Comparison of ENCODE assay signal across 1 cellular context in the genomic region with DNA sequence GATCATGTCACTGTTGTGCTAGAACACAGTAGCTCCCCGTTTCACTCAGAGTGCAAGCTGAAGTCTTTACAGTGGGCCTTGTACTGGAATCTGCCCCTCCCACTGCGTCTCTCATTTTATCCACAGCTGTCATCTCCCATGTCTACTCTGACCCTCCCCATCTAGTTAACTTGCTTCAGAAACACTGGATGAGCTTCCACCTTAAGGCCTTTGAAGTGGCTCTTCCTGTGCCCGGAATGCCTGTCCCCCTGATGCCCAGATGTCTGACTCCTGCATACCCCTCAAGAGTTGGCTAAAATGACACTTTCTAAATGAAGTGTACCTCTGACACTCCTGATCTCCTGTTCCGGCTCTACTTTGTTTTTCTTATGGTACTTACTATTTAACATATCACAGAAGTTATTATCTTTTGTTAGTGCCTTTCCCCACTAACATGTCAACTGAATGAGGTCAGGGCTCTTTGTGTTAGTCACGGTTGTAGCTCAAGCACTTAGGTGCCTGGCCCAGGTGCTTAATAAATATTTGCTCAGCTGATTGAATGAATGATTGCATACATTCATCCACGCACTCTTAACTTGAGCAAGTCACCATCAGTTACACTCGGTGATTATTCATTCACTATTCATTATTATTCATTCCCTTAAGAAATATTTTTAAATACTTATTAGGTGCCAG.
TF ChIP-seq lines count a peak whose summit lies in the region.

No MANE protein-coding gene starts in this region.

TF ChIP-seq in HepG2, 621 proteins besides CTCF, POLR2A, EP300 and RAD21:
- TF ChIP-seq ZNF850 (CRISPR knock-in tag; conservative IDR thresholded peaks at IDR 0.05) (no peak), ZNF670 (CRISPR knock-in tag; IDR thresholded peaks at IDR 0.05; ENCODE audit: borderline replicate concordance) (no peak), KDM1A (CRISPR knock-in tag; IDR thresholded peaks at IDR 0.05) (no peak), EED (CRISPR knock-in tag; IDR thresholded peaks at IDR 0.05) (no peak), THAP11 (CRISPR knock-in tag; IDR thresholded peaks at IDR 0.05) (no peak), KDM2A (CRISPR knock-in tag; IDR thresholded peaks at IDR 0.05; ENCODE audit: borderline replicate concordance, low read depth) (no peak), SMYD3 (CRISPR knock-in tag; IDR thresholded peaks at IDR 0.05) (no peak), ARNT (IDR thresholded peaks at IDR 0.05) (no peak)
- TF ChIP-seq, protein P1, sequence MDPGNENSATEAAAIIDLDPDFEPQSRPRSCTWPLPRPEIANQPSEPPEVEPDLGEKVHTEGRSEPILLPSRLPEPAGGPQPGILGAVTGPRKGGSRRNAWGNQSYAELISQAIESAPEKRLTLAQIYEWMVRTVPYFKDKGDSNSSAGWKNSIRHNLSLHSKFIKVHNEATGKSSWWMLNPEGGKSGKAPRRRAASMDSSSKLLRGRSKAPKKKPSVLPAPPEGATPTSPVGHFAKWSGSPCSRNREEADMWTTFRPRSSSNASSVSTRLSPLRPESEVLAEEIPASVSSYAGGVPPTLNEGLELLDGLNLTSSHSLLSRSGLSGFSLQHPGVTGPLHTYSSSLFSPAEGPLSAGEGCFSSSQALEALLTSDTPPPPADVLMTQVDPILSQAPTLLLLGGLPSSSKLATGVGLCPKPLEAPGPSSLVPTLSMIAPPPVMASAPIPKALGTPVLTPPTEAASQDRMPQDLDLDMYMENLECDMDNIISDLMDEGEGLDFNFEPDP (CRISPR knock-in tag; conservative IDR thresholded peaks at IDR 0.05) = no peak
